22 cellular contexts compared by ENCODE assay signal in genomic region chr7:7720193-7720592, GRCh38. TPM values are rescaled to one million over a fixed set of nuclear protein-coding genes. Genes with fewer than 3 reads are reported as not detected.
DNase-seq lines count a peak whose midpoint lies in the region; ATAC-seq and TF ChIP-seq lines count a peak whose summit lies in the region.
"Had no signal": no experiment of that assay in that cellular context is flagged by ENCODE, and none has a peak within 500 bp of the region (broad histone marks: within the 10 kb centered on the region; RNA-seq: fewer than 3 reads in every experiment).

No MANE protein-coding gene starts in this region.

- H3K79me2 ChIP-seq in KMS-11 (ENCODE audit: insufficient read depth, low read depth), result no peaks in the 10 kb centered on the region
- H3K79me2 ChIP-seq: hepatocyte had no signal

- intact Hi-C loops in activated CD8-positive, alpha-beta T cell treated with anti-CD3 and anti-CD28 coated beads for 36 hours (cut with micrococcal nuclease), result no loop called here

- peak overlapping the region; percentile 93 for H3K4me2 ChIP-seq in KMS-11
- H3K4me2 ChIP-seq: hepatocyte, neural progenitor cell had no signal

- H3K36me3 ChIP-seq in KMS-11 (ENCODE audit: insufficient read depth), result no peaks in the 10 kb centered on the region
- H3K36me3 ChIP-seq: BLaER1, neural progenitor cell, upper lobe of left lung had no signal

- H3K4me3 ChIP-seq in KMS-11 (IDR thresholded peaks at IDR 0.05; ENCODE audit: insufficient read depth, low read depth, low read length), result no peak overlapping the region
- no peak overlapping the region for H3K4me3 ChIP-seq in foreskin fibroblast (ENCODE audit: low read depth in 1 of 2, low read length in 2 of 2)
- H3K4me3 ChIP-seq: BLaER1, hepatocyte, neural progenitor cell, upper lobe of left lung had no signal

- peaks cover 10% of the 10 kb centered on the region for H3K36me3 Mint-ChIP-seq in activated CD8-positive, alpha-beta T cell treated with anti-CD3 and anti-CD28 coated beads for 36 hours (ENCODE audit: low read depth)

- CTCF ChIA-PET in activated CD8-positive, alpha-beta T cell treated with anti-CD3 and anti-CD28 coated beads for 36 hours (lab: Charles Lee), result interaction anchor here (1.4 to 2.5 kb wide), 3 partner anchors 18 to 40 kb away, joined by 3 to 13 read pairs (median 6); no protein-coding TSS in a partner anchor

- TF ChIP-seq CTCF in KMS-11 (conservative IDR thresholded peaks at IDR 0.05; ENCODE audit: low read depth, low read length) (no peak), foreskin fibroblast (IDR thresholded peaks at IDR 0.05; ENCODE audit: low read depth, low read length) (no peak)
- TF ChIP-seq CTCF in activated CD8-positive, alpha-beta T cell treated with anti-CD3 and anti-CD28 coated beads for 36 hours (IDR thresholded peaks at IDR 0.05), result no peak

- no peaks in the 10 kb centered on the region for H3K9me3 Mint-ChIP-seq in activated CD8-positive, alpha-beta T cell treated with anti-CD3 and anti-CD28 coated beads for 36 hours
- H3K9me3 Mint-ChIP-seq: neural progenitor cell had no signal

- peak overlapping the region; percentile 77; the same call in 1 of the 2 replicates for H3K9ac ChIP-seq in KMS-11
- H3K9ac ChIP-seq: BLaER1, neural progenitor cell had no signal

- H2AFZ ChIP-seq in KMS-11 (ENCODE audit: low read depth), result peak overlapping the region; percentile 45; the same call in 1 of the 2 replicates
- H2AFZ ChIP-seq: hepatocyte, neural progenitor cell had no signal

- H3K4me3 Mint-ChIP-seq in activated CD8-positive, alpha-beta T cell treated with anti-CD3 and anti-CD28 coated beads for 36 hours, result no peak overlapping the region
- H3K4me3 Mint-ChIP-seq: neural progenitor cell; stimulated activated naive B cell treated with anti-CD40 and anti-IgM and Interleukin-4, amounts not matched to agents 10 μg/mL and 1 μg/mL and 100 μg/mL, for 72 hours had no signal

- peaks cover 55% of the 10 kb centered on the region for H3K4me1 ChIP-seq in KMS-11 (ENCODE audit: low read depth, poor library complexity, severe bottlenecking)
- H3K4me1 ChIP-seq: neural progenitor cell had no signal

- no peaks in the 10 kb centered on the region for H4K20me1 ChIP-seq in KMS-11 (ENCODE audit: insufficient read depth)
- H4K20me1 ChIP-seq: BLaER1 had no signal

- H3K27me3 Mint-ChIP-seq in activated CD8-positive, alpha-beta T cell treated with anti-CD3 and anti-CD28 coated beads for 36 hours, result no peaks in the 10 kb centered on the region
- H3K27me3 Mint-ChIP-seq: stimulated activated naive B cell treated with anti-CD40 and anti-IgM and Interleukin-4, amounts not matched to agents 10 μg/mL and 1 μg/mL and 100 μg/mL, for 72 hours had no signal

- no peaks in the 10 kb centered on the region for H3K27me3 ChIP-seq in KMS-11 (ENCODE audit: insufficient read depth, low read depth)
- H3K27me3 ChIP-seq: BLaER1, hepatocyte, neural progenitor cell, upper lobe of left lung had no signal

- POLR2A ChIA-PET in activated CD8-positive, alpha-beta T cell treated with anti-CD3 and anti-CD28 coated beads for 36 hours (lab: Charles Lee), result interaction anchor here (0.6 to 1.9 kb wide), 2 partner anchors 24 to 80 kb away, joined by 3 to 6 read pairs; partner anchors contain the start of gene UMAD1

- peaks cover 24% of the 10 kb centered on the region for H3K4me1 Mint-ChIP-seq in activated CD8-positive, alpha-beta T cell treated with anti-CD3 and anti-CD28 coated beads for 36 hours (ENCODE audit: low read depth)
- H3K4me1 Mint-ChIP-seq: neural progenitor cell had no signal

- ATAC-seq in activated CD8-positive, alpha-beta T cell treated with anti-CD3 and anti-CD28 coated beads for 36 hours, result no peak
- ATAC-seq: stimulated activated naive B cell treated with anti-CD40 and anti-IgM and Interleukin-4, amounts not matched to agents 10 μg/mL and 1 μg/mL and 100 μg/mL, for 72 hours had no signal

- peak overlapping the region; percentile 95 for H3K27ac ChIP-seq in KMS-11
- H3K27ac ChIP-seq: 22Rv1, hepatocyte, neural progenitor cell, upper lobe of left lung had no signal

- DNase-seq in DMS53 (lab: John Stamatoyannopoulos, UW), result peak; percentile 36
- no peak for DNase-seq in DMS53 treated with DMSO at 0.1 percent for 48 hours (lab: John Stamatoyannopoulos, UW; ENCODE audit: unreplicated experiment)
- DNase-seq in NCI-H2196 (lab: John Stamatoyannopoulos, UW; ENCODE audit: unreplicated experiment), result peak; percentile 40
- DNase-seq in foreskin fibroblast, result peak; percentile 28 to 74
- no peak for DNase-seq in NOMO-1 treated with dmso at 0.1 percent for 144 hours (lab: John Stamatoyannopoulos, UW; ENCODE audit: unreplicated experiment)
- no peak for DNase-seq in activated CD8-positive, alpha-beta T cell treated with anti-CD3 and anti-CD28 coated beads for 36 hours
- DNase-seq in activated gamma-delta T cell treated with Interleukin-2 at 50 U/mL for 16 hours, result no peak
- DNase-seq: activated CD4-positive, alpha-beta T cell treated with anti-CD3 and anti-CD28 coated beads, Interleukin-2, amount 50 U/mL, for 4 hours; activated T-cell treated with anti-CD3 and anti-CD28 coated beads, Interleukin-2, amount 50 U/mL, for 48 hours; cerebellar nuclear complex; effector CD8-positive, alpha-beta T cell; H7; islet precursor cell; KBM-7; NK-92 treated with Interleukin-12 subunit alpha and Interleukin-12 subunit beta, amount 100 ng/mL, for 24 hours; stimulated activated naive B cell treated with anti-CD40 and anti-IgM and Interleukin-4, amounts not matched to agents 10 μg/mL and 1 μg/mL and 100 μg/mL, for 72 hours; upper lobe of left lung had no signal

- no peak overlapping the region for H3K27ac Mint-ChIP-seq in activated CD8-positive, alpha-beta T cell treated with anti-CD3 and anti-CD28 coated beads for 36 hours
- H3K27ac Mint-ChIP-seq: neural progenitor cell; stimulated activated naive B cell treated with anti-CD40 and anti-IgM and Interleukin-4, amounts not matched to agents 10 μg/mL and 1 μg/mL and 100 μg/mL, for 72 hours had no signal

RNA-seq across cellular contexts. Expression of gene RPA3, which starts 1.8 kb away (rescaled TPM):
- total RNA-seq in activated CD8-positive, alpha-beta T cell treated with anti-CD3 and anti-CD28 coated beads for 36 hours, result 100 to 1,000 TPM; 188 to 203 TPM

Comparison
In these comparisons a context has a peak if more than half of its experiments do, and no peak if none do; other contexts are left out.
1. DNase-seq: peak in DMS53 (single experiment), NCI-H2196 (single experiment) and foreskin fibroblast (2 of 2); none in DMS53 treated with DMSO at 0.1 percent for 48 hours (single experiment), NOMO-1 treated with dmso at 0.1 percent for 144 hours (single experiment), activated CD8-positive, alpha-beta T cell treated with anti-CD3 and anti-CD28 coated beads for 36 hours (single experiment) and activated gamma-delta T cell treated with Interleukin-2 at 50 U/mL for 16 hours (single experiment).